ENCODE assay signal across 8 cellular contexts in genomic region chr9:129783516-129784361, GRCh38. TPM values are rescaled to one million over a fixed set of nuclear protein-coding genes. Genes with fewer than 3 reads are reported as not detected.
A peak's percentile ranks its signal among the peaks of the same experiment; 100 is the strongest.
DNase-seq lines count a peak whose midpoint lies in the region; ATAC-seq and TF ChIP-seq lines count a peak whose summit lies in the region.

No MANE protein-coding gene starts in this region.

- no peaks in the 10 kb centered on the region for H3K4me1 ChIP-seq in parathyroid adenoma
- peaks cover 0 to 4% (median 2%) of the 10 kb centered on the region in 4 donors for H3K4me1 ChIP-seq in tibial nerve

- in situ Hi-C loops in SK-MEL-5 (cut with HindIII; ENCODE audit: low pct_unique_long_range_greater_than_20kb, low sequenced_read_pairs), result no loop called here

- no peak overlapping the region for H3K9ac ChIP-seq in parathyroid adenoma

- TF ChIP-seq POLR2A in tibial nerve (IDR thresholded peaks at IDR 0.05), result no peak

- H3K4me3 ChIP-seq in parathyroid adenoma (ENCODE audit: low read depth, low read length) (no peak overlapping the region), tibial nerve (no peak overlapping the region)

- no peaks in the 10 kb centered on the region for H3K79me2 ChIP-seq in parathyroid adenoma

- no peak for ATAC-seq in GM19455 (IDR thresholded peaks at IDR 0.05; ENCODE audit: unreplicated experiment)

- H3K27me3 ChIP-seq in parathyroid adenoma (ENCODE audit: control insufficient read depth, insufficient read depth, low read length) (no peaks in the 10 kb centered on the region), tibial nerve (no peaks in the 10 kb centered on the region)

- H3K4me2 ChIP-seq in parathyroid adenoma (ENCODE audit: low read length), result no peak overlapping the region

- H3K9me3 ChIP-seq in parathyroid adenoma (ENCODE audit: control insufficient read depth, low read length) (no peaks in the 10 kb centered on the region), tibial nerve (no peaks in the 10 kb centered on the region)

- TF ChIP-seq CTCF in LNCAP (IDR thresholded peaks at IDR 0.05), result peak; percentile 84
- peak; percentile 84 for TF ChIP-seq CTCF in parathyroid adenoma (IDR thresholded peaks at IDR 0.05)
- peak; percentile 86 to 95 (median 91) for TF ChIP-seq CTCF in tibial nerve (IDR thresholded peaks at IDR 0.05)

- TF ChIP-seq EP300 in tibial nerve (IDR thresholded peaks at IDR 0.05), result peak in 1 of 2 donors; percentile 23

- H3K27ac ChIP-seq in parathyroid adenoma (no peak overlapping the region), tibial nerve (no peak overlapping the region)

- WGBS in tibial nerve, 2 donors, result 34 to 35% methylated on average over 14 of the region's 14 CpGs

- peak; percentile 37 for DNase-seq in Daoy (ENCODE audit: low read depth)
- DNase-seq in SK-MEL-5 (ENCODE audit: low read depth, low spot score), result peak; percentile 84
- DNase-seq in activated effector memory CD4-positive, alpha-beta T cell treated with anti-CD3 and anti-CD28 coated beads, Interleukin-2, amount 50 U/mL, for 16 hours, result peak; percentile 87
- peak; percentile 83 for DNase-seq in germinal center (ENCODE audit: low spot score)
- DNase-seq in tibial nerve (ENCODE audit: low spot score in 2 of 2), result peak; percentile 57 to 86

- no peak overlapping the region for H2AFZ ChIP-seq in parathyroid adenoma

- H3K36me3 ChIP-seq in parathyroid adenoma (ENCODE audit: control insufficient read depth, insufficient read depth, low read length) (no peaks in the 10 kb centered on the region), tibial nerve (no peaks in the 10 kb centered on the region)

RNA-seq across cellular contexts. Expression of gene TOR1B, which starts 19.2 kb away (rescaled TPM):
- 12.7 and 16.2 TPM in 2 replicates for total RNA-seq in Daoy (2014; rRNA removed; shearing (Covaris generic))
- total RNA-seq in SK-MEL-5 (2014; rRNA removed; shearing (Covaris generic)), result 26.5 and 33.2 TPM in 2 replicates
- polyA plus RNA-seq in SK-MEL-5 (2015; cell fraction: cytosol; rRNA removed), result 30.3 and 35.3 TPM in 2 replicates
- polyA plus RNA-seq in SK-MEL-5 (2015; cell fraction: nucleus; rRNA removed), result 13.1 and 13.3 TPM in 2 replicates
- total RNA-seq in tibial nerve, result 10 to 100 TPM; 19.2 to 41.2 (median 23.0) TPM

RNA-seq across cellular contexts. Expression of gene PTGES, which starts 30.9 kb away (rescaled TPM):
- 3.9 and 4.5 TPM in 2 replicates for total RNA-seq in Daoy (2014; rRNA removed; shearing (Covaris generic))
- total RNA-seq in SK-MEL-5 (2014; rRNA removed; shearing (Covaris generic)), result 4.8 and 5.1 TPM in 2 replicates
- 10.9 and 12.3 TPM in 2 replicates for polyA plus RNA-seq in SK-MEL-5 (2015; cell fraction: cytosol; rRNA removed)
- 1.5 and 2.5 TPM in 2 replicates for polyA plus RNA-seq in SK-MEL-5 (2015; cell fraction: nucleus; rRNA removed)
- total RNA-seq in tibial nerve, result 10 to 100 TPM; 14.7 to 33.0 (median 25.7) TPM

RNA-seq across cellular contexts. Expression of gene TOR1A, which starts 40.2 kb away (rescaled TPM):
- 30.9 and 31.8 TPM in 2 replicates for total RNA-seq in Daoy (2014; rRNA removed; shearing (Covaris generic))
- 23.7 and 24.7 TPM in 2 replicates for total RNA-seq in SK-MEL-5 (2014; rRNA removed; shearing (Covaris generic))
- polyA plus RNA-seq in SK-MEL-5 (2015; cell fraction: cytosol; rRNA removed), result 58.2 and 58.7 TPM in 2 replicates
- polyA plus RNA-seq in SK-MEL-5 (2015; cell fraction: nucleus; rRNA removed), result 22.3 and 25.5 TPM in 2 replicates
- 10 to 100 TPM; 26.0 to 55.2 (median 40.4) TPM for total RNA-seq in tibial nerve

RNA-seq across cellular contexts. Expression of gene C9orf78, which starts 51.3 kb away (rescaled TPM):
- total RNA-seq in Daoy (2014; rRNA removed; shearing (Covaris generic)), result 127 and 128 TPM in 2 replicates
- 70.8 and 77.7 TPM in 2 replicates for total RNA-seq in SK-MEL-5 (2014; rRNA removed; shearing (Covaris generic))
- 84.3 and 86.6 TPM in 2 replicates for polyA plus RNA-seq in SK-MEL-5 (2015; cell fraction: cytosol; rRNA removed)
- 21.7 and 28.5 TPM in 2 replicates for polyA plus RNA-seq in SK-MEL-5 (2015; cell fraction: nucleus; rRNA removed)
- 10 to 100 TPM; 44.4 to 61.2 (median 52.7) TPM for total RNA-seq in tibial nerve

RNA-seq across cellular contexts. Expression of gene USP20, which starts 51.5 kb away (rescaled TPM):
- 5.5 and 9.1 TPM in 2 replicates for total RNA-seq in Daoy (2014; rRNA removed; shearing (Covaris generic))
- 3.7 and 4.9 TPM in 2 replicates for total RNA-seq in SK-MEL-5 (2014; rRNA removed; shearing (Covaris generic))
- polyA plus RNA-seq in SK-MEL-5 (2015; cell fraction: cytosol; rRNA removed), result 18.6 and 32.8 TPM in 2 replicates
- polyA plus RNA-seq in SK-MEL-5 (2015; cell fraction: nucleus; rRNA removed), result 90.1 and 95.1 TPM in 2 replicates
- 10 to 100 TPM; 20.1 to 50.1 (median 24.1) TPM for total RNA-seq in tibial nerve

Comparison
In these comparisons a context has a peak if more than half of its experiments do, and no peak if none do; other contexts are left out.
1. DNase-seq: peak in every context shown above with its lines; median percentile 87 in activated effector memory CD4-positive, alpha-beta T cell treated with anti-CD3 and anti-CD28 coated beads, Interleukin-2, amount 50 U/mL, for 16 hours; 84 in SK-MEL-5; 83 in germinal center; 72 in tibial nerve; 37 in Daoy.